Comparison of ENCODE assay signal across 1 cellular context in the genomic region with DNA sequence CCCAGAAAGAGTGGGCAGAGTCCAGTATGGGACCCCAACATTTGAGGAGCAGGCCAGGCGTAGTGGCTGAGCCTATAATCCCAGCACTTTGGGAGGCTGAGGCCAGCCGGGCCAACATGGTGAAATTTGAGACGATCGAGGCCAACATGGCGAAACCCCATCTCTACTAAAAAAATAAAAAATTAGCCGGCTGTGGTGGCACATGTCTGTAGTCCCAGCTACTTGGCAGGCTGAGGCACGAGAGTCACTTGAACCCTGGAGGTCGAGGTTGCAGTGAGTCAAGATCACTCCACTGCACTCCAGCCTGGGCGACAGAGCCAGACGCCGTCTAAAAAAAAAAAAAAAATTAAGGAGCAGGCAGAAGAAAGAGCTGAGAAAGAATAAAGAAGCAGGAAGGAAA.
TF ChIP-seq lines count a peak whose summit lies in the region.

No MANE protein-coding gene starts in this region.

TF ChIP-seq in GM23338, 12 proteins besides CTCF, POLR2A, EP300 and RAD21 (continued from another document):
- no peak for TF ChIP-seq REST (IDR thresholded peaks at IDR 0.05; ENCODE audit: unreplicated experiment)
